In genomic region chr2:28610583-28611201, GRCh38 we compare ENCODE assay signal across 8 cellular contexts.
A peak's percentile ranks its signal among the peaks of the same experiment; 100 is the strongest.
DNase-seq lines count a peak whose midpoint lies in the region; ATAC-seq and TF ChIP-seq lines count a peak whose summit lies in the region.
"Had no signal": no experiment of that assay in that cellular context is flagged by ENCODE, and none has a peak within 500 bp of the region (broad histone marks: within the 10 kb centered on the region; RNA-seq: fewer than 3 reads in every experiment).

No MANE protein-coding gene starts in this region.

- no peaks in the 10 kb centered on the region for H3K4me1 ChIP-seq in OCI-LY7 (ENCODE audit: insufficient read depth, low read length, poor library complexity, severe bottlenecking)

- no TSS peak for BruUV-seq in OCI-LY7 (replicated peaks; lab: Mats Ljungman, UMichigan)

- no peaks in the 10 kb centered on the region for H3K79me2 ChIP-seq in OCI-LY7 (ENCODE audit: insufficient read depth, low read depth, low read length)

- peak overlapping the region; percentile 6 for H3K4me3 Mint-ChIP-seq in T-helper 1 cell treated with Interleukin-12 subunit alpha and Interleukin-12 subunit beta and Interleukin-4 antibody, amounts not matched to agents 30 μg/mL and 1 μg/mL, for 36 hours

- intact Hi-C loops in OCI-LY7 (cut with micrococcal nuclease; ENCODE audit: unreplicated experiment), result no loop called here

- ATAC-seq in HG03521 (IDR thresholded peaks at IDR 0.05; ENCODE audit: unreplicated experiment), result no peak

- no peaks in the 10 kb centered on the region for H3K9me2 ChIP-seq in OCI-LY7 (ENCODE audit: insufficient read depth, low read length)

- H3K9me3 ChIP-seq in OCI-LY7 (ENCODE audit: low read length), result no peaks in the 10 kb centered on the region
- H3K9me3 ChIP-seq: heart left ventricle had no signal

- no peak overlapping the region for H3K4me3 ChIP-seq in OCI-LY7 (ENCODE audit: low read depth, low read length, poor library complexity, severe bottlenecking)
- H3K4me3 ChIP-seq: heart left ventricle had no signal

- H3K27me3 Mint-ChIP-seq in T-helper 1 cell treated with Interleukin-12 subunit alpha and Interleukin-12 subunit beta and Interleukin-4 antibody, amounts not matched to agents 30 μg/mL and 1 μg/mL, for 36 hours (ENCODE audit: low read depth), result no peaks in the 10 kb centered on the region

- DNase-seq in HCEC 1CT (peak; percentile 89), fibroblast of peridontal ligament (ENCODE audit: extremely low read depth) (peak; percentile 53), NCI-H774 (lab: John Stamatoyannopoulos, UW) (no peak), OCI-LY7 (ENCODE audit: low spot score) (no peak)
- peak; percentile 33 to 41 for DNase-seq in stimulated activated CD8-positive, alpha-beta memory T cell treated with anti-CD3 and anti-CD28 coated beads, Interleukin-2, amount 100 ng/mL, for 48 hours (ENCODE audit: low read depth in 2 of 2)

- POLR2A ChIA-PET in OCI-LY7 (lab: Charles Lee), result interaction anchor here (0.6 kb wide), 1 partner anchor 11 kb away, joined by 9 read pairs; no protein-coding TSS in a partner anchor

- no peak for TF ChIP-seq CTCF in OCI-LY7 (conservative IDR thresholded peaks at IDR 0.05; ENCODE audit: low read length)

- no peaks in the 10 kb centered on the region for H3K36me3 ChIP-seq in OCI-LY7 (ENCODE audit: insufficient read depth, low read length)

- CTCF ChIA-PET in OCI-LY7 (lab: Charles Lee; ENCODE audit: unreplicated experiment), result no interaction called here

- peak overlapping the region; percentile 58 for H3K27ac Mint-ChIP-seq in T-helper 1 cell treated with Interleukin-12 subunit alpha and Interleukin-12 subunit beta and Interleukin-4 antibody, amounts not matched to agents 30 μg/mL and 1 μg/mL, for 36 hours

- no peaks in the 10 kb centered on the region for H4K20me1 ChIP-seq in OCI-LY7 (ENCODE audit: insufficient read depth, low read length)

- peaks cover 22% of the 10 kb centered on the region for H3K36me3 Mint-ChIP-seq in T-helper 1 cell treated with Interleukin-12 subunit alpha and Interleukin-12 subunit beta and Interleukin-4 antibody, amounts not matched to agents 30 μg/mL and 1 μg/mL, for 36 hours (ENCODE audit: low read depth)

- peaks cover 27% of the 10 kb centered on the region for H3K4me1 Mint-ChIP-seq in T-helper 1 cell treated with Interleukin-12 subunit alpha and Interleukin-12 subunit beta and Interleukin-4 antibody, amounts not matched to agents 30 μg/mL and 1 μg/mL, for 36 hours (ENCODE audit: low read depth)

- H3K4me2 ChIP-seq in OCI-LY7 (ENCODE audit: low read length), result no peak overlapping the region

- no peaks in the 10 kb centered on the region for H3K9me3 Mint-ChIP-seq in T-helper 1 cell treated with Interleukin-12 subunit alpha and Interleukin-12 subunit beta and Interleukin-4 antibody, amounts not matched to agents 30 μg/mL and 1 μg/mL, for 36 hours

- no peak overlapping the region for H3K27ac ChIP-seq in OCI-LY7 (ENCODE audit: low read depth, low read length, poor library complexity, severe bottlenecking)
- H3K27ac ChIP-seq: heart left ventricle had no signal

- H2AFZ ChIP-seq in OCI-LY7 (ENCODE audit: low read length), result no peak overlapping the region

Comparison
In these comparisons a context has a peak if more than half of its experiments do, and no peak if none do; other contexts are left out.
1. DNase-seq: peak in HCEC 1CT (single experiment), fibroblast of peridontal ligament (single experiment) and stimulated activated CD8-positive, alpha-beta memory T cell treated with anti-CD3 and anti-CD28 coated beads, Interleukin-2, amount 100 ng/mL, for 48 hours (2 of 2); none in NCI-H774 (single experiment) and OCI-LY7 (single experiment).